ENCODE assay signal across 16 cellular contexts in the genomic region with DNA sequence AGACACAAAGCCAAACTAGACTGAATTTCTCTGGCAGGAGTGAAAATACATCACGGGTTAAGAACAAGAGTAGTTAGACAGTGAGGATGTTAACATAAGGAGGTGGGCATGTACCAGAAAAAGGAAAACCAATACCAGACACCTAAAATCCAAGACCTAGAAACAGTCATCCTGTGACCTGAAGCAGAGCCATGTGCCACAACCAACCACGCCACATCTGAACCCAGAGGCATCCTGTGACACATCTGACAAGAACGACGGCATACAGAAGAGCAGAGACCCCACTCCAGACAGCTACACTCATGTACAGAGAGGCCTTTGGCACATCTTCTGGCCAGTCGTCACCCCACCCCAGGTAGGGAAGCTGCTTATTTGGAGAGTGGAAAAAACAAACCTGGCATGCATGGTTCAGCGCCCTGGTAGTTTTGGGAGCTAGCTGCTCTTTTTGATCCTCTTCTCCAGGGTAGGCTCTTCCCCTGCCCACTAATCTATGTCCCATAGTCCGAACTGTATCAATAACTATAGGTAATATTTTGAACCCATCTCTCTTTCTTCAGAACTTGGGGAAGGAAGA.
A peak's percentile ranks its signal among the peaks of the same experiment; 100 is the strongest.
DNase-seq lines count a peak whose midpoint lies in the region; ATAC-seq and TF ChIP-seq lines count a peak whose summit lies in the region.
"Had no signal": no experiment of that assay in that cellular context is flagged by ENCODE, and none has a peak within 500 bp of the region (broad histone marks: within the 10 kb centered on the region; RNA-seq: fewer than 3 reads in every experiment).

No MANE protein-coding gene starts in this region.

- TF ChIP-seq CTCF in progenitor cell of endocrine pancreas (IDR thresholded peaks at IDR 0.05; ENCODE audit: unreplicated experiment), result no peak

- no peak overlapping the region for H3K27ac Mint-ChIP-seq in activated CD8-positive, alpha-beta memory T cell treated with anti-CD3 and anti-CD28 coated beads, Interleukin-2, amount 10 ng/mL, durations not matched to agents 7 days and 5 days
- H3K27ac Mint-ChIP-seq in T-cell, result peak overlapping the region; percentile 34 to 49
- H3K27ac Mint-ChIP-seq in activated naive CD8-positive, alpha-beta T cell treated with anti-CD3 and anti-CD28 coated beads, Interleukin-2, amount 10 ng/mL, durations not matched to agents 7 days and 5 days, result peak overlapping the region; percentile 35
- peak overlapping the region; percentile 79 for H3K27ac Mint-ChIP-seq in progenitor cell of endocrine pancreas

- POLR2A ChIA-PET in T-cell (lab: Charles Lee), result no interaction called here
- POLR2A ChIA-PET in activated naive CD8-positive, alpha-beta T cell treated with anti-CD3 and anti-CD28 coated beads, Interleukin-2, amount 10 ng/mL, durations not matched to agents 7 days and 5 days (lab: Charles Lee), result no interaction called here

- no peaks in the 10 kb centered on the region for H3K27me3 Mint-ChIP-seq in activated CD8-positive, alpha-beta memory T cell treated with anti-CD3 and anti-CD28 coated beads, Interleukin-2, amount 10 ng/mL, durations not matched to agents 7 days and 5 days
- no peaks in the 10 kb centered on the region for H3K27me3 Mint-ChIP-seq in T-cell
- H3K27me3 Mint-ChIP-seq in activated naive CD8-positive, alpha-beta T cell treated with anti-CD3 and anti-CD28 coated beads, Interleukin-2, amount 10 ng/mL, durations not matched to agents 7 days and 5 days, result no peaks in the 10 kb centered on the region
- H3K27me3 Mint-ChIP-seq in progenitor cell of endocrine pancreas, result no peaks in the 10 kb centered on the region

- ATAC-seq in activated CD8-positive, alpha-beta memory T cell treated with anti-CD3 and anti-CD28 coated beads, Interleukin-2, amount 10 ng/mL, durations not matched to agents 7 days and 5 days, result peak; percentile 71
- peak in 2 of 4 experiments; percentile 35 to 57 for ATAC-seq in T-cell (replicated peaks in 1 of 4)
- peak; percentile 87 for ATAC-seq in activated naive CD8-positive, alpha-beta T cell treated with anti-CD3 and anti-CD28 coated beads, Interleukin-2, amount 10 ng/mL, durations not matched to agents 7 days and 5 days (ENCODE audit: low read depth)
- no peak for ATAC-seq in HG03432 (IDR thresholded peaks at IDR 0.05; ENCODE audit: unreplicated experiment)
- ATAC-seq in GM19035 (IDR thresholded peaks at IDR 0.05; ENCODE audit: unreplicated experiment), result no peak

- no peaks in the 10 kb centered on the region for H3K9me3 Mint-ChIP-seq in activated CD8-positive, alpha-beta memory T cell treated with anti-CD3 and anti-CD28 coated beads, Interleukin-2, amount 10 ng/mL, durations not matched to agents 7 days and 5 days (ENCODE audit: low read depth)
- H3K9me3 Mint-ChIP-seq in T-cell (no peaks in the 10 kb centered on the region), progenitor cell of endocrine pancreas (ENCODE audit: low read depth) (no peaks in the 10 kb centered on the region)
- H3K9me3 Mint-ChIP-seq in activated naive CD8-positive, alpha-beta T cell treated with anti-CD3 and anti-CD28 coated beads, Interleukin-2, amount 10 ng/mL, durations not matched to agents 7 days and 5 days, result no peaks in the 10 kb centered on the region
- H3K9me3 Mint-ChIP-seq: CD8-positive, alpha-beta memory T cell had no signal

- CTCF ChIA-PET in activated CD8-positive, alpha-beta memory T cell treated with anti-CD3 and anti-CD28 coated beads, Interleukin-2, amount 10 ng/mL, durations not matched to agents 7 days and 5 days (lab: Charles Lee), result no interaction called here
- CTCF ChIA-PET in T-cell (lab: Charles Lee), result interaction anchor here in 1 of 2 donors (0.5 kb wide), 1 partner anchor 20 kb away, joined by 3 read pairs; no protein-coding TSS in a partner anchor

- peaks cover 24% of the 10 kb centered on the region for H3K36me3 Mint-ChIP-seq in activated CD8-positive, alpha-beta memory T cell treated with anti-CD3 and anti-CD28 coated beads, Interleukin-2, amount 10 ng/mL, durations not matched to agents 7 days and 5 days
- H3K36me3 Mint-ChIP-seq in T-cell (peaks cover 35% of the 10 kb centered on the region), progenitor cell of endocrine pancreas (ENCODE audit: insufficient read depth) (peaks cover 19% of the 10 kb centered on the region)
- H3K36me3 Mint-ChIP-seq in activated naive CD8-positive, alpha-beta T cell treated with anti-CD3 and anti-CD28 coated beads, Interleukin-2, amount 10 ng/mL, durations not matched to agents 7 days and 5 days, result peaks cover 32% of the 10 kb centered on the region

- no peak overlapping the region for H3K4me3 Mint-ChIP-seq in activated CD8-positive, alpha-beta memory T cell treated with anti-CD3 and anti-CD28 coated beads, Interleukin-2, amount 10 ng/mL, durations not matched to agents 7 days and 5 days
- H3K4me3 Mint-ChIP-seq in T-cell (peak overlapping the region in 1 of 3 donors; percentile 18), progenitor cell of endocrine pancreas (ENCODE audit: low read depth) (no peak overlapping the region)
- H3K4me3 Mint-ChIP-seq in activated naive CD8-positive, alpha-beta T cell treated with anti-CD3 and anti-CD28 coated beads, Interleukin-2, amount 10 ng/mL, durations not matched to agents 7 days and 5 days, result no peak overlapping the region
- H3K4me3 Mint-ChIP-seq: mesothelial cell of epicardium had no signal

- DNase-seq in activated CD8-positive, alpha-beta memory T cell treated with anti-CD3 and anti-CD28 coated beads, Interleukin-2, amount 10 ng/mL, durations not matched to agents 7 days and 5 days, result peak; percentile 65
- DNase-seq in activated CD8-positive, alpha-beta memory T cell treated with anti-CD3 and anti-CD28 coated beads for 24 hours, result no peak
- DNase-seq in T-cell (no peak), progenitor cell of endocrine pancreas (ENCODE audit: low spot score, unreplicated experiment) (no peak), NCI-H2227 (lab: John Stamatoyannopoulos, UW; ENCODE audit: unreplicated experiment) (no peak)
- DNase-seq in activated naive CD8-positive, alpha-beta T cell treated with anti-CD3 and anti-CD28 coated beads, Interleukin-2, amount 10 ng/mL, durations not matched to agents 7 days and 5 days, result no peak
- DNase-seq: CD8-positive, alpha-beta memory T cell; effector CD4-positive, alpha-beta T cell; kidney; NCI-H2081 treated with DMSO at 0.1 percent for 48 hours; NCI-H69; small intestine; T-helper 9 cell had no signal

- H3K4me1 Mint-ChIP-seq in activated CD8-positive, alpha-beta memory T cell treated with anti-CD3 and anti-CD28 coated beads, Interleukin-2, amount 10 ng/mL, durations not matched to agents 7 days and 5 days, result peaks cover 44% of the 10 kb centered on the region
- H3K4me1 Mint-ChIP-seq in T-cell (peaks cover 81 to 84% (median 82%) of the 10 kb centered on the region in 3 donors), progenitor cell of endocrine pancreas (ENCODE audit: low read depth) (peaks cover 23% of the 10 kb centered on the region)
- peaks cover 30% of the 10 kb centered on the region for H3K4me1 Mint-ChIP-seq in activated naive CD8-positive, alpha-beta T cell treated with anti-CD3 and anti-CD28 coated beads, Interleukin-2, amount 10 ng/mL, durations not matched to agents 7 days and 5 days

Comparison
In these comparisons a context has a peak if more than half of its experiments do, and no peak if none do; other contexts are left out.
1. ATAC-seq: peak in activated CD8-positive, alpha-beta memory T cell treated with anti-CD3 and anti-CD28 coated beads, Interleukin-2, amount 10 ng/mL, durations not matched to agents 7 days and 5 days (single experiment) and activated naive CD8-positive, alpha-beta T cell treated with anti-CD3 and anti-CD28 coated beads, Interleukin-2, amount 10 ng/mL, durations not matched to agents 7 days and 5 days (single experiment); none in HG03432 (single experiment) and GM19035 (single experiment).